1 cellular context compared by ENCODE assay signal in the genomic region with DNA sequence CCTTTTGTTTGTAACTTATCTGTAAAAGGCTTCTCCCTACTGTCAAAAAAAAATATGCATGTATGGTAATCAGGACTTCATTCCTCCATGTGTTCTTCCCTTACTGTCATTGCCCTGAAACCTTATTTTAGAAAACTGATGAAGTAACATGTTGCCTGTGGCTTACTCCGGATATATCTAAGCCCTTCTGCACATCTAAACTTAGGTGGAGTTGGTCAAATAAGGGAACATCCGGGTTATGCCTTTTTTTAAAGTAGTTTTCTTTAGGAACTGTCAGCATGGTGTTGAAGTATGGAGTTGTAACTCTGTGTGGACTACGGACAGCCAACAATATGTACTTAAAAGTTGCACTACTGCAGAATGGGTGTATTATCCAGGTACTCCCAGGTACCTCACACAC.
TF ChIP-seq lines count a peak whose summit lies in the region.

No MANE protein-coding gene starts in this region.

TF ChIP-seq in HepG2, 621 proteins besides CTCF, POLR2A, EP300 and RAD21:
- peak; percentile 60; the same call in 1 of the 2 replicates for TF ChIP-seq ZNF629 (CRISPR knock-in tag; conservative IDR thresholded peaks at IDR 0.05)
- TF ChIP-seq FLYWCH1 (CRISPR knock-in tag; IDR thresholded peaks at IDR 0.05) = no peak
TF ChIP-seq in HepG2: peak in this region for 1.
